1 cellular context compared by ENCODE assay signal in the genomic region with DNA sequence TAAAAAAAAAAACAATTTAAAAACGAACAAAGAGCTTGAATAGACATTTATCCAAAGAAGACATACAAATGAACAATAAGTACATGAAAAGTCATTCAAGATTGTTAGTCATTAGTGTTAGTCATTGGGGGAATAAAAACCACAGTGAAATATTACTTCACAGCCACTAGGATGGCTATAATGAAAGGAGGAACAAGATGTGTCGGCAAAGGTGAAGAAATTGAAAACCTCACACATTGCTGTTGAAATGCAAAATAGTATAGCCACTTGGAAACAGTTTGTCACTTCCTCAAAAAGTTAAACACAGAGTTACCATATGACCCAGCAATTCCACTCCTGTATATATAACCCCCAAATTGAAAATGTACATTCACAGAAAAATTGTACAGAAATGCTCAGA.
TF ChIP-seq lines count a peak whose summit lies in the region.

No MANE protein-coding gene starts in this region.

TF ChIP-seq in GM12878, 131 proteins besides CTCF, POLR2A, EP300 and RAD21 (continued from another document):
- TF ChIP-seq, protein P1, sequence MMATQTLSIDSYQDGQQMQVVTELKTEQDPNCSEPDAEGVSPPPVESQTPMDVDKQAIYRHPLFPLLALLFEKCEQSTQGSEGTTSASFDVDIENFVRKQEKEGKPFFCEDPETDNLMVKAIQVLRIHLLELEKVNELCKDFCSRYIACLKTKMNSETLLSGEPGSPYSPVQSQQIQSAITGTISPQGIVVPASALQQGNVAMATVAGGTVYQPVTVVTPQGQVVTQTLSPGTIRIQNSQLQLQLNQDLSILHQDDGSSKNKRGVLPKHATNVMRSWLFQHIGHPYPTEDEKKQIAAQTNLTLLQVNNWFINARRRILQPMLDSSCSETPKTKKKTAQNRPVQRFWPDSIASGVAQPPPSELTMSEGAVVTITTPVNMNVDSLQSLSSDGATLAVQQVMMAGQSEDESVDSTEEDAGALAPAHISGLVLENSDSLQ (IDR thresholded peaks at IDR 0.05): no peak
- TF ChIP-seq HDGF (IDR thresholded peaks at IDR 0.05) (no peak), EED (IDR thresholded peaks at IDR 0.05; ENCODE audit: low read depth) (no peak), ZNF274 (IDR thresholded peaks at IDR 0.05; ENCODE audit: insufficient read depth, insufficient read length) (no peak), REST (IDR thresholded peaks at IDR 0.05; ENCODE audit: low read depth, low read length) (no peak)
